8 cellular contexts compared by ENCODE assay signal in genomic region chr19:11738746-11739620, GRCh38. TPM values are rescaled to one million over a fixed set of nuclear protein-coding genes. Genes with fewer than 3 reads are reported as not detected.
A peak's percentile ranks its signal among the peaks of the same experiment; 100 is the strongest.
DNase-seq lines count a peak whose midpoint lies in the region; ATAC-seq lines count a peak whose summit lies in the region.

Gene ZNF823, minus strand, starts transcription at chr19:11738946. Its CDS starts 127 bp downstream, at chr19:11738819.

- H3K36me3 Mint-ChIP-seq in dendritic cell treated with granulocyte-macrophage colony-stimulating factor and Interleukin-4, amounts not matched to agents 40 ng/mL and 50 ng/mL, for 4 days (ENCODE audit: low read depth) = peaks cover 23% of the 10 kb centered on the region

- intact Hi-C loops in dendritic cell treated with granulocyte-macrophage colony-stimulating factor and Interleukin-4, amounts not matched to agents 40 ng/mL and 50 ng/mL, for 4 days (cut with micrococcal nuclease) = loop anchor here (5.0 kb wide), 1 partner anchor 37 kb away; no protein-coding TSS in a partner anchor

- peak; percentile 94 for ATAC-seq in GM19328 (IDR thresholded peaks at IDR 0.05; ENCODE audit: unreplicated experiment)
- peak; percentile 72 for ATAC-seq in HG03469 (IDR thresholded peaks at IDR 0.05; ENCODE audit: unreplicated experiment)
- ATAC-seq in left lobe of liver = peak; percentile 94

- H3K27me3 Mint-ChIP-seq in dendritic cell treated with granulocyte-macrophage colony-stimulating factor and Interleukin-4, amounts not matched to agents 40 ng/mL and 50 ng/mL, for 4 days = peaks cover 7% of the 10 kb centered on the region

- no peaks in the 10 kb centered on the region for H3K9me3 Mint-ChIP-seq in dendritic cell treated with granulocyte-macrophage colony-stimulating factor and Interleukin-4, amounts not matched to agents 40 ng/mL and 50 ng/mL, for 4 days

- H3K27ac Mint-ChIP-seq in dendritic cell treated with granulocyte-macrophage colony-stimulating factor and Interleukin-4, amounts not matched to agents 40 ng/mL and 50 ng/mL, for 4 days = peak within 1 kb of the TSS; percentile 93

- DNase-seq in C1 segment of cervical spinal cord (lab: John Stamatoyannopoulos, UW) (peak; percentile 79 to 99 (median 96)), NCI-H526 (lab: John Stamatoyannopoulos, UW) (peak; percentile 96 to 98), left lobe of liver (ENCODE audit: low spot score) (peak; percentile 100)
- peak; percentile 96 for DNase-seq in activated CD4-positive, alpha-beta T cell treated with anti-CD3 and anti-CD28 coated beads, Interleukin-2, amount 50 U/mL, for 1 hour
- DNase-seq in stimulated activated CD4-positive, alpha-beta T cell treated with anti-CD3 and anti-CD28 coated beads, Interleukin-2, amount 100 ng/mL, for 24 hours = peak; percentile 98 to 99

- H3K4me3 Mint-ChIP-seq in dendritic cell treated with granulocyte-macrophage colony-stimulating factor and Interleukin-4, amounts not matched to agents 40 ng/mL and 50 ng/mL, for 4 days = peak within 1 kb of the TSS; percentile 98

- peaks cover 28% of the 10 kb centered on the region for H3K4me1 Mint-ChIP-seq in dendritic cell treated with granulocyte-macrophage colony-stimulating factor and Interleukin-4, amounts not matched to agents 40 ng/mL and 50 ng/mL, for 4 days (ENCODE audit: low read depth)

RNA-seq across cellular contexts. Expression of gene ZNF823, which starts in this region (rescaled TPM):
- total RNA-seq in left lobe of liver = 3.7 TPM

Comparison
In these comparisons a context has a peak if more than half of its experiments do, and no peak if none do; other contexts are left out.
1. Peak in every context shown above with its lines: DNase-seq and ATAC-seq.